27 cellular contexts compared by ENCODE assay signal in genomic region chr2:84768840-84769239, GRCh38.
DNase-seq lines count a peak whose midpoint lies in the region; ATAC-seq and TF ChIP-seq lines count a peak whose summit lies in the region.
"Had no signal": no experiment of that assay in that cellular context is flagged by ENCODE, and none has a peak within 500 bp of the region (broad histone marks: within the 10 kb centered on the region; RNA-seq: fewer than 3 reads in every experiment).

No MANE protein-coding gene starts in this region.

- 91 to 92% methylated on average over 3 to 4 of the region's 4 CpGs for WGBS in gastroesophageal sphincter (ENCODE audit: low coverage in 1 of 2), 2 donors

- no peaks in the 10 kb centered on the region for H3K79me2 ChIP-seq in GM23338 (replicated peaks; ENCODE audit: insufficient read depth)

- H2AFZ ChIP-seq in GM23338, result peak overlapping the region; percentile 12; the same call in 1 of the 2 replicates
- H2AFZ ChIP-seq: PC-9 had no signal

- peaks cover 12% of the 10 kb centered on the region; the same call in 2 of the 3 replicates for H3K9me3 Mint-ChIP-seq in GM23338

- no peak overlapping the region for H3K4me3 ChIP-seq in GM23338
- H3K4me3 ChIP-seq in epithelial cell of esophagus (ENCODE audit: low read length), result no peak overlapping the region
- H3K4me3 ChIP-seq in mucosa of descending colon, result no peak overlapping the region
- H3K4me3 ChIP-seq in gastroesophageal sphincter, result no peak overlapping the region
- H3K4me3 ChIP-seq: K562, PC-9 had no signal

- ATAC-seq in GM23338 (no peak), mucosa of descending colon (peak; percentile 99), gastroesophageal sphincter (no peak)
- ATAC-seq: HepG2, K562 had no signal

- H3K27ac ChIP-seq in GM23338 (ENCODE audit: low read depth), result no peak overlapping the region
- no peak overlapping the region for H3K27ac ChIP-seq in gastroesophageal sphincter
- H3K27ac ChIP-seq: HL-60, PC-9 had no signal

- in situ Hi-C loops in GM13976 (cut with MboI; ENCODE audit: low sequenced_read_pairs, unreplicated experiment), result no loop called here

- H3K27me3 Mint-ChIP-seq in GM23338 (ENCODE audit: insufficient read depth, low read depth, poor library complexity), result peaks cover 2% of the 10 kb centered on the region
- H3K27me3 Mint-ChIP-seq: CD8-positive, alpha-beta memory T cell had no signal

- H3K36me3 Mint-ChIP-seq in GM23338 (ENCODE audit: low read depth), result peaks cover 4% of the 10 kb centered on the region; the same call in 1 of the 3 replicates

- TF ChIP-seq CTCF in GM23338 (conservative IDR thresholded peaks at IDR 0.05; ENCODE audit: low read depth in 2 of 2), result no peak
- TF ChIP-seq CTCF in epithelial cell of esophagus (IDR thresholded peaks at IDR 0.05; ENCODE audit: insufficient read depth, low read depth, low read length, missing control alignments), result no peak
- TF ChIP-seq CTCF in mucosa of descending colon (IDR thresholded peaks at IDR 0.05), result no peak
- TF ChIP-seq CTCF in GM13976 (IDR thresholded peaks at IDR 0.05; ENCODE audit: borderline replicate concordance, control extremely low read depth, extremely low read depth, insufficient read depth, missing control alignments), result no peak
- no peak for TF ChIP-seq CTCF in gastroesophageal sphincter (IDR thresholded peaks at IDR 0.05)

- H3K9me2 ChIP-seq in GM23338 (ENCODE audit: insufficient read depth), result no peaks in the 10 kb centered on the region; the same call in none of the 2 replicates

- H3K36me3 ChIP-seq in GM23338 (ENCODE audit: insufficient read depth) (no peaks in the 10 kb centered on the region), mucosa of descending colon (ENCODE audit: low read depth) (no peaks in the 10 kb centered on the region), gastroesophageal sphincter (no peaks in the 10 kb centered on the region)

- H3K4me1 ChIP-seq in GM23338 (ENCODE audit: insufficient read depth), result no peaks in the 10 kb centered on the region
- H3K4me1 ChIP-seq in mucosa of descending colon (ENCODE audit: low read depth), result no peaks in the 10 kb centered on the region
- H3K4me1 ChIP-seq in gastroesophageal sphincter, result no peaks in the 10 kb centered on the region

- H3F3A ChIP-seq in GM23338 (replicated peaks; ENCODE audit: low read depth), result no peaks in the 10 kb centered on the region

- H3K4me3 Mint-ChIP-seq in GM23338, result no peak overlapping the region
- H3K4me3 Mint-ChIP-seq: CD8-positive, alpha-beta memory T cell; H9; HFFc6 had no signal

- peak; percentile 43 for DNase-seq in NCI-H345 (lab: John Stamatoyannopoulos, UW)
- DNase-seq in NCI-H345 treated with DMSO at 0.1 percent for 48 hours (lab: John Stamatoyannopoulos, UW; ENCODE audit: unreplicated experiment), result no peak
- DNase-seq in GM23338 (ENCODE audit: low spot score), result no peak
- peak; percentile 76 for DNase-seq in epithelial cell of esophagus (ENCODE audit: low read depth)
- peak; percentile 44 to 84 (median 56) for DNase-seq in mucosa of descending colon
- no peak for DNase-seq in GM13976 (ENCODE audit: low spot score)
- no peak for DNase-seq in hippocampal formation (lab: John Stamatoyannopoulos, UW)
- DNase-seq: AML-193; C1 segment of cervical spinal cord; Calu3; CD8-positive, alpha-beta memory T cell; DMS153; EL; GF-D8; H9; HFFc6; NCI-H1092; NCI-H1436 treated with DMSO at 0.1 percent for 48 hours; NCI-H2029 treated with DMSO at 0.1 percent for 48 hours; NCI-H510A treated with DMSO at 0.1 percent for 48 hours; PC-9; RPMI8226; SHP77 had no signal

- intact Hi-C loops in mucosa of descending colon (cut with DNase I, micrococcal nuclease), result no loop called here

- no peak overlapping the region for H3K4me2 ChIP-seq in GM23338
- H3K4me2 ChIP-seq: PC-9 had no signal

- H4K20me1 ChIP-seq in GM23338 (replicated peaks; ENCODE audit: insufficient read depth), result no peaks in the 10 kb centered on the region

- no peak overlapping the region for H3K27ac Mint-ChIP-seq in GM23338
- H3K27ac Mint-ChIP-seq: H9, HFFc6 had no signal

- no peak for TF ChIP-seq POLR2A in gastroesophageal sphincter (IDR thresholded peaks at IDR 0.05)

- H3K27me3 ChIP-seq in GM23338 (ENCODE audit: insufficient read depth) (no peaks in the 10 kb centered on the region), gastroesophageal sphincter (no peaks in the 10 kb centered on the region)

- no peak for TF ChIP-seq EP300 in gastroesophageal sphincter (IDR thresholded peaks at IDR 0.05)

- H3K4me1 Mint-ChIP-seq in GM23338, result no peaks in the 10 kb centered on the region
- H3K4me1 Mint-ChIP-seq: H9 had no signal

- H3K9me3 ChIP-seq in mucosa of descending colon, result peaks cover 20% of the 10 kb centered on the region
- H3K9me3 ChIP-seq in gastroesophageal sphincter, result peaks cover 0 to 36% (median 0%) of the 10 kb centered on the region in 3 donors

TF ChIP-seq in GM23338, 12 proteins besides CTCF, POLR2A, EP300 and RAD21:
- TF ChIP-seq JUNB (IDR thresholded peaks at IDR 0.05; ENCODE audit: unreplicated experiment), result no peak
- TF ChIP-seq POLR2AphosphoS5 (IDR thresholded peaks at IDR 0.05; ENCODE audit: low read depth), result no peak

Comparison
In these comparisons a context has a peak if more than half of its experiments do, and no peak if none do; other contexts are left out.
1. DNase-seq: peak in NCI-H345 (single experiment), epithelial cell of esophagus (single experiment) and mucosa of descending colon (3 of 3); none in NCI-H345 treated with DMSO at 0.1 percent for 48 hours (single experiment), GM23338 (single experiment), GM13976 (single experiment) and hippocampal formation (0 of 2).